In genomic region chrX:40272141-40272540, GRCh38 we compare ENCODE assay signal across 16 cellular contexts.
DNase-seq lines count a peak whose midpoint lies in the region; ATAC-seq and TF ChIP-seq lines count a peak whose summit lies in the region.
"Had no signal": no experiment of that assay in that cellular context is flagged by ENCODE, and none has a peak within 500 bp of the region (broad histone marks: within the 10 kb centered on the region; RNA-seq: fewer than 3 reads in every experiment).

No MANE protein-coding gene starts in this region.

- H3K27ac Mint-ChIP-seq in type B pancreatic cell (peak overlapping the region; percentile 55), T-helper 17 cell (no peak overlapping the region)
- H3K27ac Mint-ChIP-seq: CD4-positive, alpha-beta memory T cell had no signal

- ATAC-seq in T-helper 17 cell (no peak), HG02852 (IDR thresholded peaks at IDR 0.05; ENCODE audit: unreplicated experiment) (no peak)

- H3K9me3 ChIP-seq in T-helper 17 cell (ENCODE audit: control insufficient read depth, low read length, poor library complexity, severe bottlenecking) = no peaks in the 10 kb centered on the region
- H3K9me3 ChIP-seq: SK-N-SH had no signal

- peaks cover 12% of the 10 kb centered on the region for H3K4me1 Mint-ChIP-seq in type B pancreatic cell (ENCODE audit: unreplicated experiment)
- peaks cover 3% of the 10 kb centered on the region for H3K4me1 Mint-ChIP-seq in T-helper 17 cell

- H3K27me3 Mint-ChIP-seq in type B pancreatic cell (no peaks in the 10 kb centered on the region), T-helper 17 cell (no peaks in the 10 kb centered on the region)
- H3K27me3 Mint-ChIP-seq: CD4-positive, alpha-beta memory T cell had no signal

- peak; percentile 31 for DNase-seq in ELF-1 (ENCODE audit: low read depth, low spot score)
- peak; percentile 89 for DNase-seq in RPMI7951 (ENCODE audit: low read depth)
- DNase-seq in left kidney (ENCODE audit: low read depth, low spot score) = peak; percentile 29
- no peak for DNase-seq in type B pancreatic cell (ENCODE audit: extremely low spot score, unreplicated experiment)
- DNase-seq in T-helper 17 cell = no peak
- DNase-seq in NCI-H128 (lab: John Stamatoyannopoulos, UW; ENCODE audit: unreplicated experiment) = no peak
- no peak for DNase-seq in superior temporal gyrus (ENCODE audit: extremely low spot score)
- DNase-seq: CD4-positive, alpha-beta memory T cell; NCI-H2029; NCI-H2227 treated with DMSO at 0.1 percent for 48 hours; NCI-H510A treated with DMSO at 0.1 percent for 48 hours; NCI-H748 treated with DMSO at 0.1 percent for 48 hours; PC-9; SIG-M5; SK-N-SH had no signal

- no peak for TF ChIP-seq CTCF in type B pancreatic cell (conservative IDR thresholded peaks at IDR 0.05)

- H3K4me3 Mint-ChIP-seq in type B pancreatic cell (peak overlapping the region; percentile 33), T-helper 17 cell (no peak overlapping the region)
- H3K4me3 Mint-ChIP-seq: CD4-positive, alpha-beta memory T cell had no signal

- H3K36me3 Mint-ChIP-seq in type B pancreatic cell = no peaks in the 10 kb centered on the region
- no peaks in the 10 kb centered on the region for H3K36me3 Mint-ChIP-seq in T-helper 17 cell (ENCODE audit: low read depth)
- H3K36me3 Mint-ChIP-seq: CD4-positive, alpha-beta memory T cell had no signal

- peaks cover 6% of the 10 kb centered on the region for H3K9me3 Mint-ChIP-seq in type B pancreatic cell

Comparison
In these comparisons a context has a peak if more than half of its experiments do, and no peak if none do; other contexts are left out.
1. DNase-seq: peak in ELF-1 (single experiment), RPMI7951 (single experiment) and left kidney (single experiment); none in type B pancreatic cell (single experiment), T-helper 17 cell (0 of 3), NCI-H128 (single experiment) and superior temporal gyrus (single experiment).